In the genomic region with DNA sequence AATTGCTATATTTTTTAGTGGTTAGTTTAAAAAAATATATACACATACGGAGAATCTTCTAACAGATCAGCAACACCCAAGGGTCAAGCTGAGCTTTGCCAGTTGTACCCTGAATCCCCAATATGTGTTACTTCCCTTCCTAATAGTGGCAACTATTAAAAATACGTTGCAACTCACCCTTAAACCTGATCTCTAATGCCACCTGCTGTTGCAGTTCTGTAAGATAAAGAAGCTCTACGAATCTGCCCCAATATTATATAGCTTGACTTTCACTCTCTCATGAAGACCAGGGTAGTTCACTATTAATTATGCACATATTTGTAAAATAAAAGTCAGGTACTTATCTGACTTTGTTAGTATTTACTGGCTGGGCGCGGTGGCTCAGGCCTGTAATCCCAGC, we compare ENCODE assay signal across 8 cellular contexts. TPM values are rescaled to one million over a fixed set of nuclear protein-coding genes. Genes with fewer than 3 reads are reported as not detected.
DNase-seq lines count a peak whose midpoint lies in the region; ATAC-seq and TF ChIP-seq lines count a peak whose summit lies in the region.

No MANE protein-coding gene starts in this region.

- CTCF ChIA-PET in activated CD4-positive, alpha-beta T cell treated with anti-CD3 and anti-CD28 coated beads for 36 hours (lab: Charles Lee) = interaction anchor here (0.5 to 0.9 kb wide), 5 partner anchors 67 to 1165 kb away, joined by 3 to 4 read pairs (median 3); no protein-coding TSS in a partner anchor

- POLR2A ChIA-PET in activated CD4-positive, alpha-beta T cell treated with anti-CD3 and anti-CD28 coated beads for 36 hours (lab: Charles Lee) = no interaction called here

- H3K27ac Mint-ChIP-seq in activated CD4-positive, alpha-beta T cell treated with anti-CD3 and anti-CD28 coated beads, Interleukin-2, amount 10 ng/mL, durations not matched to agents 24 days and 14 days = no peak overlapping the region
- no peak overlapping the region for H3K27ac Mint-ChIP-seq in activated CD4-positive, alpha-beta T cell treated with anti-CD3 and anti-CD28 coated beads for 36 hours
- H3K27ac Mint-ChIP-seq in activated T-helper 1 cell treated with anti-CD3 and anti-CD28 coated beads, Interleukin-12 subunit alpha, Interleukin-12 subunit beta, Interleukin-2, Interleukin-4 antibody, amounts not matched to agents 30 ng/mL and 10 ng/mL and 1 ng/mL, durations not matched to agents 14 hours and 24 hours and 36 hours = no peak overlapping the region

- no peaks in the 10 kb centered on the region for H3K27me3 ChIP-seq in parathyroid adenoma (ENCODE audit: control insufficient read depth, insufficient read depth, low read length)

- ATAC-seq in activated CD4-positive, alpha-beta T cell treated with anti-CD3 and anti-CD28 coated beads for 36 hours = no peak
- ATAC-seq in GM18520 (IDR thresholded peaks at IDR 0.05; ENCODE audit: unreplicated experiment) = no peak

- H3K36me3 ChIP-seq in parathyroid adenoma (ENCODE audit: control insufficient read depth, insufficient read depth, low read length) = no peaks in the 10 kb centered on the region

- no peak overlapping the region for H3K4me3 Mint-ChIP-seq in activated CD4-positive, alpha-beta T cell treated with anti-CD3 and anti-CD28 coated beads, Interleukin-2, amount 10 ng/mL, durations not matched to agents 24 days and 14 days
- H3K4me3 Mint-ChIP-seq in activated CD4-positive, alpha-beta T cell treated with anti-CD3 and anti-CD28 coated beads for 36 hours = no peak overlapping the region
- H3K4me3 Mint-ChIP-seq in activated T-helper 1 cell treated with anti-CD3 and anti-CD28 coated beads, Interleukin-12 subunit alpha, Interleukin-12 subunit beta, Interleukin-2, Interleukin-4 antibody, amounts not matched to agents 30 ng/mL and 10 ng/mL and 1 ng/mL, durations not matched to agents 14 hours and 24 hours and 36 hours = no peak overlapping the region

- H3K9ac ChIP-seq in parathyroid adenoma = no peak overlapping the region

- no peaks in the 10 kb centered on the region for H3K9me3 Mint-ChIP-seq in activated CD4-positive, alpha-beta T cell treated with anti-CD3 and anti-CD28 coated beads, Interleukin-2, amount 10 ng/mL, durations not matched to agents 24 days and 14 days
- no peaks in the 10 kb centered on the region for H3K9me3 Mint-ChIP-seq in activated CD4-positive, alpha-beta T cell treated with anti-CD3 and anti-CD28 coated beads for 36 hours (ENCODE audit: low read depth)
- H3K9me3 Mint-ChIP-seq in activated T-helper 1 cell treated with anti-CD3 and anti-CD28 coated beads, Interleukin-12 subunit alpha, Interleukin-12 subunit beta, Interleukin-2, Interleukin-4 antibody, amounts not matched to agents 30 ng/mL and 10 ng/mL and 1 ng/mL, durations not matched to agents 14 hours and 24 hours and 36 hours = no peaks in the 10 kb centered on the region

- peaks cover 6% of the 10 kb centered on the region for H3K4me1 ChIP-seq in parathyroid adenoma

- H3K27ac ChIP-seq in parathyroid adenoma = no peak overlapping the region

- H2AFZ ChIP-seq in parathyroid adenoma = no peak overlapping the region

- H3K4me2 ChIP-seq in parathyroid adenoma (ENCODE audit: low read length) = no peak overlapping the region

- H3K4me3 ChIP-seq in epithelial cell of proximal tubule (ENCODE audit: low read depth, low read length) = no peak overlapping the region
- no peak overlapping the region for H3K4me3 ChIP-seq in parathyroid adenoma (ENCODE audit: low read depth, low read length)

- H3K4me1 Mint-ChIP-seq in activated CD4-positive, alpha-beta T cell treated with anti-CD3 and anti-CD28 coated beads, Interleukin-2, amount 10 ng/mL, durations not matched to agents 24 days and 14 days = peaks cover 31% of the 10 kb centered on the region
- peaks cover 40% of the 10 kb centered on the region for H3K4me1 Mint-ChIP-seq in activated CD4-positive, alpha-beta T cell treated with anti-CD3 and anti-CD28 coated beads for 36 hours
- peaks cover 36% of the 10 kb centered on the region for H3K4me1 Mint-ChIP-seq in activated T-helper 1 cell treated with anti-CD3 and anti-CD28 coated beads, Interleukin-12 subunit alpha, Interleukin-12 subunit beta, Interleukin-2, Interleukin-4 antibody, amounts not matched to agents 30 ng/mL and 10 ng/mL and 1 ng/mL, durations not matched to agents 14 hours and 24 hours and 36 hours (ENCODE audit: low read depth)

- peaks cover 7% of the 10 kb centered on the region for H3K36me3 Mint-ChIP-seq in activated CD4-positive, alpha-beta T cell treated with anti-CD3 and anti-CD28 coated beads, Interleukin-2, amount 10 ng/mL, durations not matched to agents 24 days and 14 days (ENCODE audit: low read depth)
- peaks cover 3% of the 10 kb centered on the region for H3K36me3 Mint-ChIP-seq in activated CD4-positive, alpha-beta T cell treated with anti-CD3 and anti-CD28 coated beads for 36 hours (ENCODE audit: low read depth)
- H3K36me3 Mint-ChIP-seq in activated T-helper 1 cell treated with anti-CD3 and anti-CD28 coated beads, Interleukin-12 subunit alpha, Interleukin-12 subunit beta, Interleukin-2, Interleukin-4 antibody, amounts not matched to agents 30 ng/mL and 10 ng/mL and 1 ng/mL, durations not matched to agents 14 hours and 24 hours and 36 hours (ENCODE audit: low read depth) = peaks cover 7% of the 10 kb centered on the region

- TF ChIP-seq CTCF in epithelial cell of proximal tubule (conservative IDR thresholded peaks at IDR 0.05; ENCODE audit: low read depth, low read length) (peak; percentile 51), parathyroid adenoma (IDR thresholded peaks at IDR 0.05) (peak; percentile 7)

- H3K79me2 ChIP-seq in parathyroid adenoma = peaks cover 25% of the 10 kb centered on the region

- DNase-seq in activated CD4-positive, alpha-beta T cell treated with anti-CD3 and anti-CD28 coated beads, Interleukin-2, amount 10 ng/mL, durations not matched to agents 24 days and 14 days = peak; percentile 67
- DNase-seq in activated CD4-positive, alpha-beta T cell treated with anti-CD3 and anti-CD28 coated beads for 36 hours = no peak
- peak; percentile 7 for DNase-seq in NCI-H748 treated with DMSO at 0.1 percent for 48 hours (lab: John Stamatoyannopoulos, UW)
- no peak for DNase-seq in epithelial cell of proximal tubule (ENCODE audit: low read depth)
- DNase-seq in activated T-helper 1 cell treated with anti-CD3 and anti-CD28 coated beads, Interleukin-12 subunit alpha, Interleukin-12 subunit beta, Interleukin-2, Interleukin-4 antibody, amounts not matched to agents 30 ng/mL and 10 ng/mL and 1 ng/mL, durations not matched to agents 14 hours and 24 hours and 36 hours (ENCODE audit: low spot score) = no peak
- DNase-seq in activated CD4-positive, alpha-beta T cell treated with anti-CD3 and anti-CD28 coated beads, Interleukin-2, amount 50 U/mL, for 4 hours = no peak

- H3K9me3 ChIP-seq in parathyroid adenoma (ENCODE audit: control insufficient read depth, low read length) = no peaks in the 10 kb centered on the region

- intact Hi-C loops in activated CD4-positive, alpha-beta T cell treated with anti-CD3 and anti-CD28 coated beads, Interleukin-2, amount 10 ng/mL, durations not matched to agents 24 days and 14 days (cut with micrococcal nuclease) = no loop called here
- intact Hi-C loops in activated CD4-positive, alpha-beta T cell treated with anti-CD3 and anti-CD28 coated beads for 36 hours (cut with DNase I, micrococcal nuclease) = loop anchor here in 1 of 2 experiments (5.0 kb wide), 1 partner anchor 33 kb away; no protein-coding TSS in a partner anchor
- intact Hi-C loops in activated T-helper 1 cell treated with anti-CD3 and anti-CD28 coated beads, Interleukin-12 subunit alpha, Interleukin-12 subunit beta, Interleukin-2, Interleukin-4 antibody, amounts not matched to agents 30 ng/mL and 10 ng/mL and 1 ng/mL, durations not matched to agents 14 hours and 24 hours and 36 hours (cut with micrococcal nuclease) = no loop called here

- no peaks in the 10 kb centered on the region for H3K27me3 Mint-ChIP-seq in activated CD4-positive, alpha-beta T cell treated with anti-CD3 and anti-CD28 coated beads, Interleukin-2, amount 10 ng/mL, durations not matched to agents 24 days and 14 days
- H3K27me3 Mint-ChIP-seq in activated CD4-positive, alpha-beta T cell treated with anti-CD3 and anti-CD28 coated beads for 36 hours = no peaks in the 10 kb centered on the region
- no peaks in the 10 kb centered on the region for H3K27me3 Mint-ChIP-seq in activated T-helper 1 cell treated with anti-CD3 and anti-CD28 coated beads, Interleukin-12 subunit alpha, Interleukin-12 subunit beta, Interleukin-2, Interleukin-4 antibody, amounts not matched to agents 30 ng/mL and 10 ng/mL and 1 ng/mL, durations not matched to agents 14 hours and 24 hours and 36 hours (ENCODE audit: insufficient read depth)

RNA-seq across cellular contexts. Expression of gene ASH1L, which starts 58.4 kb away (rescaled TPM):
- total RNA-seq in activated CD4-positive, alpha-beta T cell treated with anti-CD3 and anti-CD28 coated beads, Interleukin-2, amount 10 ng/mL, durations not matched to agents 24 days and 14 days = 38.9 and 44.7 TPM in 2 replicates
- total RNA-seq in activated CD4-positive, alpha-beta T cell treated with anti-CD3 and anti-CD28 coated beads for 36 hours = 10 to 100 TPM; 28.1 to 31.4 TPM
- total RNA-seq in epithelial cell of proximal tubule = 8.8 and 13.4 TPM in 2 replicates
- 44.0 and 45.4 TPM in 2 replicates for total RNA-seq in activated T-helper 1 cell treated with anti-CD3 and anti-CD28 coated beads, Interleukin-12 subunit alpha, Interleukin-12 subunit beta, Interleukin-2, Interleukin-4 antibody, amounts not matched to agents 30 ng/mL and 10 ng/mL and 1 ng/mL, durations not matched to agents 14 hours and 24 hours and 36 hours

Comparison
In these comparisons a context has a peak if more than half of its experiments do, and no peak if none do; other contexts are left out.
1. DNase-seq: peak in activated CD4-positive, alpha-beta T cell treated with anti-CD3 and anti-CD28 coated beads, Interleukin-2, amount 10 ng/mL, durations not matched to agents 24 days and 14 days (single experiment) and NCI-H748 treated with DMSO at 0.1 percent for 48 hours (single experiment); none in activated CD4-positive, alpha-beta T cell treated with anti-CD3 and anti-CD28 coated beads for 36 hours (single experiment), epithelial cell of proximal tubule (single experiment), activated T-helper 1 cell treated with anti-CD3 and anti-CD28 coated beads, Interleukin-12 subunit alpha, Interleukin-12 subunit beta, Interleukin-2, Interleukin-4 antibody, amounts not matched to agents 30 ng/mL and 10 ng/mL and 1 ng/mL, durations not matched to agents 14 hours and 24 hours and 36 hours (single experiment) and activated CD4-positive, alpha-beta T cell treated with anti-CD3 and anti-CD28 coated beads, Interleukin-2, amount 50 U/mL, for 4 hours (0 of 2).